In genomic region chr14:92561906-92562489, GRCh38 we compare ENCODE assay signal across 18 cellular contexts.
"Had no signal": no experiment of that assay in that cellular context is flagged by ENCODE, and none has a peak within 500 bp of the region (broad histone marks: within the 10 kb centered on the region; RNA-seq: fewer than 3 reads in every experiment).

No MANE protein-coding gene starts in this region.

- H3K4me3 Mint-ChIP-seq: activated naive CD4-positive, alpha-beta T cell treated with anti-CD3 and anti-CD28 coated beads, Interleukin-2, amount 10 ng/mL, durations not matched to agents 7 days and 5 days; memory B cell had no signal

- H3K27me3 Mint-ChIP-seq: memory B cell had no signal

- DNase-seq: activated CD4-positive, alpha-beta T cell treated with anti-CD3 and anti-CD28 coated beads, Interleukin-2, amount 50 U/mL, for 1 hour; activated naive CD4-positive, alpha-beta T cell treated with anti-CD3 and anti-CD28 coated beads, Interleukin-2, amount 10 ng/mL, durations not matched to agents 7 days and 5 days; activated T-cell treated with anti-CD3 and anti-CD28 coated beads for 4 hours; adrenal gland; dermis blood vessel endothelial cell; effector memory CD4-positive, alpha-beta T cell; esophagus squamous epithelium; heart right ventricle; stimulated activated CD4-positive, alpha-beta T cell treated with anti-CD3 and anti-CD28 coated beads, Interleukin-1b, Interleukin-23, amount 100 ng/mL, for 48 hours; stimulated activated CD8-positive, alpha-beta memory T cell treated with anti-CD3 and anti-CD28 coated beads, Interleukin-4, amount 100 ng/mL, for 48 hours; stimulated activated naive CD4-positive, alpha-beta T cell treated with Interleukin-2 at 50 U/mL for 16 hours; trophoblast cell had no signal

- H3K9me3 ChIP-seq: neutrophil, suprapubic skin had no signal

- H3K27ac ChIP-seq: neutrophil, parathyroid adenoma, suprapubic skin had no signal

- H2AFZ ChIP-seq: parathyroid adenoma had no signal

- ATAC-seq: heart right ventricle had no signal

- H3K4me1 ChIP-seq: parathyroid adenoma had no signal

- H3K27me3 ChIP-seq: adrenal gland, esophagus squamous epithelium, heart right ventricle, neutrophil, suprapubic skin had no signal

- H3K9me3 Mint-ChIP-seq: memory B cell had no signal

- FAIRE-seq: bronchial epithelial cell had no signal

- H3K4me3 ChIP-seq: adrenal gland, esophagus squamous epithelium, heart right ventricle, suprapubic skin had no signal

- H3K27ac Mint-ChIP-seq: activated naive CD4-positive, alpha-beta T cell treated with anti-CD3 and anti-CD28 coated beads, Interleukin-2, amount 10 ng/mL, durations not matched to agents 7 days and 5 days; memory B cell; T-helper 1 cell treated with Interleukin-12 subunit alpha and Interleukin-12 subunit beta and Interleukin-4 antibody, amounts not matched to agents 30 μg/mL and 1 μg/mL, for 36 hours had no signal
